In genomic region chr13:24624801-24625231, GRCh38 we compare ENCODE assay signal across 12 cellular contexts. TPM values are rescaled to one million over a fixed set of nuclear protein-coding genes. Genes with fewer than 3 reads are reported as not detected.
A peak's percentile ranks its signal among the peaks of the same experiment; 100 is the strongest.
DNase-seq lines count a peak whose midpoint lies in the region; ATAC-seq and TF ChIP-seq lines count a peak whose summit lies in the region.
"Had no signal": no experiment of that assay in that cellular context is flagged by ENCODE, and none has a peak within 500 bp of the region (broad histone marks: within the 10 kb centered on the region; RNA-seq: fewer than 3 reads in every experiment).

No MANE protein-coding gene starts in this region.

- H3K4me1 Mint-ChIP-seq in activated CD4-positive, alpha-beta T cell treated with anti-CD3 and anti-CD28 coated beads for 36 hours = peaks cover 28% of the 10 kb centered on the region
- peaks cover 15% of the 10 kb centered on the region for H3K4me1 Mint-ChIP-seq in T-helper 17 cell

- H2AFZ ChIP-seq in smooth muscle cell (ENCODE audit: low read depth) = peak overlapping the region; percentile 45

- no peaks in the 10 kb centered on the region for H3K36me3 ChIP-seq in smooth muscle cell (ENCODE audit: low read depth)
- no peaks in the 10 kb centered on the region for H3K36me3 ChIP-seq in WERI-Rb-1

- H3K9me3 ChIP-seq in T-helper 17 cell (ENCODE audit: control insufficient read depth, low read length, poor library complexity, severe bottlenecking) (no peaks in the 10 kb centered on the region), right cardiac atrium (ENCODE audit: control insufficient read depth, low read length) (no peaks in the 10 kb centered on the region), smooth muscle cell (replicated peaks; ENCODE audit: low read depth) (no peaks in the 10 kb centered on the region), WERI-Rb-1 (ENCODE audit: severe bottlenecking) (peaks cover 2% of the 10 kb centered on the region)
- H3K9me3 ChIP-seq: Caco-2 had no signal

- H3K9me3 Mint-ChIP-seq in activated CD4-positive, alpha-beta T cell treated with anti-CD3 and anti-CD28 coated beads for 36 hours (ENCODE audit: low read depth) = no peaks in the 10 kb centered on the region
- H3K9me3 Mint-ChIP-seq: naive B cell had no signal

- H3K4me1 ChIP-seq in right cardiac atrium (ENCODE audit: control insufficient read depth, insufficient read depth, low read length) = no peaks in the 10 kb centered on the region
- H3K4me1 ChIP-seq in smooth muscle cell (ENCODE audit: low read depth) = no peaks in the 10 kb centered on the region
- H3K4me1 ChIP-seq: Caco-2 had no signal

- no peaks in the 10 kb centered on the region for H3K27me3 Mint-ChIP-seq in activated CD4-positive, alpha-beta T cell treated with anti-CD3 and anti-CD28 coated beads for 36 hours
- no peaks in the 10 kb centered on the region for H3K27me3 Mint-ChIP-seq in T-helper 17 cell
- H3K27me3 Mint-ChIP-seq: naive B cell had no signal

- no peaks in the 10 kb centered on the region for H3F3A ChIP-seq in smooth muscle cell (ENCODE audit: low read depth)

- intact Hi-C loops in activated CD4-positive, alpha-beta T cell treated with anti-CD3 and anti-CD28 coated beads for 36 hours (cut with DNase I, micrococcal nuclease) = no loop called here
- intact Hi-C loops in right cardiac atrium (cut with DNase I) = no loop called here

- H3K27me3 ChIP-seq in right cardiac atrium (ENCODE audit: control insufficient read depth, insufficient read depth) (no peaks in the 10 kb centered on the region), smooth muscle cell (ENCODE audit: low read depth) (no peaks in the 10 kb centered on the region), WERI-Rb-1 (ENCODE audit: insufficient read depth, low read depth, severe bottlenecking) (no peaks in the 10 kb centered on the region)

- ATAC-seq in activated CD4-positive, alpha-beta T cell treated with anti-CD3 and anti-CD28 coated beads for 36 hours = no peak
- ATAC-seq in T-helper 17 cell (no peak), right cardiac atrium (peak; percentile 25 to 57)

- H3K27ac ChIP-seq in right cardiac atrium (ENCODE audit: low read length) = no peak overlapping the region
- no peak overlapping the region for H3K27ac ChIP-seq in smooth muscle cell (ENCODE audit: low read depth)
- no peak overlapping the region for H3K27ac ChIP-seq in WERI-Rb-1

- peak overlapping the region; percentile 82 for H3K27ac Mint-ChIP-seq in activated CD4-positive, alpha-beta T cell treated with anti-CD3 and anti-CD28 coated beads for 36 hours
- peak overlapping the region; percentile 84 for H3K27ac Mint-ChIP-seq in T-helper 17 cell

- no peak overlapping the region for H3K4me3 Mint-ChIP-seq in activated CD4-positive, alpha-beta T cell treated with anti-CD3 and anti-CD28 coated beads for 36 hours
- no peak overlapping the region for H3K4me3 Mint-ChIP-seq in T-helper 17 cell

- CTCF ChIA-PET in activated CD4-positive, alpha-beta T cell treated with anti-CD3 and anti-CD28 coated beads for 36 hours (lab: Charles Lee) = interaction anchor here (1.1 kb wide), 2 partner anchors 19 to 44 kb away, joined by 3 to 4 read pairs; no protein-coding TSS in a partner anchor

- H3K4me3 ChIP-seq in right cardiac atrium (ENCODE audit: low read length) (no peak overlapping the region), smooth muscle cell (no peak overlapping the region), WERI-Rb-1 (ENCODE audit: low read depth, low read length) (no peak overlapping the region)

- no peaks in the 10 kb centered on the region for H3K79me2 ChIP-seq in smooth muscle cell (ENCODE audit: low read depth)

- 74% methylated on average over 7 of the region's 7 CpGs for WGBS in right cardiac atrium
- 76% methylated on average over 7 of the region's 7 CpGs for WGBS in smooth muscle cell (ENCODE audit: low lambda C conversion rate)

- no peak overlapping the region for H3K4me2 ChIP-seq in smooth muscle cell

- H4K20me1 ChIP-seq in smooth muscle cell (ENCODE audit: low read depth) = no peaks in the 10 kb centered on the region

- TF ChIP-seq CTCF in smooth muscle cell (IDR thresholded peaks at IDR 0.05; ENCODE audit: borderline replicate concordance, insufficient read depth, poor library complexity, severe bottlenecking) (no peak), WERI-Rb-1 (IDR thresholded peaks at IDR 0.05; ENCODE audit: low read depth, low read length) (no peak)

- no peaks in the 10 kb centered on the region for H3K36me3 Mint-ChIP-seq in activated CD4-positive, alpha-beta T cell treated with anti-CD3 and anti-CD28 coated beads for 36 hours (ENCODE audit: low read depth)
- H3K36me3 Mint-ChIP-seq in T-helper 17 cell (ENCODE audit: low read depth) = no peaks in the 10 kb centered on the region
- H3K36me3 Mint-ChIP-seq: naive B cell had no signal

- no peak overlapping the region for H3K9ac ChIP-seq in smooth muscle cell (ENCODE audit: low read depth)

- POLR2A ChIA-PET in activated CD4-positive, alpha-beta T cell treated with anti-CD3 and anti-CD28 coated beads for 36 hours (lab: Charles Lee) = no interaction called here

- DNase-seq in activated CD4-positive, alpha-beta T cell treated with anti-CD3 and anti-CD28 coated beads for 36 hours = no peak
- DNase-seq in activated CD4-positive, alpha-beta T cell treated with anti-CD3 and anti-CD28 coated beads, Interleukin-2, amount 50 U/mL, for 48 hours = no peak
- DNase-seq in T-helper 17 cell (no peak), right cardiac atrium (peak in 1 of 3 donors; percentile 57), smooth muscle cell (lab: John Stamatoyannopoulos, UW; ENCODE audit: unreplicated experiment) (no peak), WERI-Rb-1 (no peak), NCI-H2029 (lab: John Stamatoyannopoulos, UW) (no peak), ecto neural progenitor cell (ENCODE audit: low spot score) (no peak)
- DNase-seq: activated CD4-positive, alpha-beta T cell treated with anti-CD3 and anti-CD28 coated beads for 1 hour; Caco-2; naive B cell; substantia nigra had no signal

RNA-seq across cellular contexts. Expression of gene ATP12A, which starts 55.4 kb away (rescaled TPM):
- under 1 TPM; 0.09 to 0.16 TPM for total RNA-seq in activated CD4-positive, alpha-beta T cell treated with anti-CD3 and anti-CD28 coated beads for 36 hours
- total RNA-seq in T-helper 17 cell = not detected
- not detected for total RNA-seq in right cardiac atrium
- not detected for polyA plus RNA-seq in right cardiac atrium
- 0.67 and 0.72 TPM in 2 replicates for total RNA-seq in smooth muscle cell
- 0.63 TPM in 1 of 2 replicates, not detected in the other for polyA plus RNA-seq in smooth muscle cell
- total RNA-seq: Caco-2 had no signal

Comparison
In these comparisons a context has a peak if more than half of its experiments do, and no peak if none do; other contexts are left out.
1. ATAC-seq: peak in right cardiac atrium (2 of 2); none in activated CD4-positive, alpha-beta T cell treated with anti-CD3 and anti-CD28 coated beads for 36 hours (single experiment) and T-helper 17 cell (single experiment).